In genomic region chr3:150756491-150757059, GRCh38 we compare ENCODE assay signal across 2 cellular contexts.
TF ChIP-seq lines count a peak whose summit lies in the region.

No MANE protein-coding gene starts in this region.

TF ChIP-seq in IMR-90, 13 proteins besides CTCF, POLR2A, EP300 and RAD21:
- TF ChIP-seq USF2 (IDR thresholded peaks at IDR 0.05; ENCODE audit: low read depth, low read length) (no peak), SMC3 (IDR thresholded peaks at IDR 0.05; ENCODE audit: low read depth, low read length) (no peak), FOS (IDR thresholded peaks at IDR 0.05; ENCODE audit: low read depth, low read length) (no peak), CHD1 (IDR thresholded peaks at IDR 0.05; ENCODE audit: low read depth, low read length) (no peak)

TF ChIP-seq in K562, 482 proteins besides CTCF, POLR2A, EP300 and RAD21:
- TF ChIP-seq HEY1 (CRISPR knock-in tag; IDR thresholded peaks at IDR 0.05; ENCODE audit: borderline replicate concordance), result no peak
- peak; percentile 17; the same call in 1 of the 2 replicates for TF ChIP-seq HMBOX1 (IDR thresholded peaks at IDR 0.05)
